28 cellular contexts compared by ENCODE assay signal in genomic region chr21:36008505-36008904, GRCh38.
"Had no signal": no experiment of that assay in that cellular context is flagged by ENCODE, and none has a peak within 500 bp of the region (broad histone marks: within the 10 kb centered on the region; RNA-seq: fewer than 3 reads in every experiment).

No MANE protein-coding gene starts in this region.

- H3K27ac ChIP-seq: stomach, suprapubic skin, testis, thoracic aorta, thyroid gland, tibial artery, tibial nerve, transverse colon, upper lobe of left lung, upper lobe of right lung, uterus, vagina had no signal

- DNase-seq: stimulated activated CD4-positive, alpha-beta T cell treated with anti-CD3 and anti-CD28 coated beads, Interleukin-2, amount 100 ng/mL, for 48 hours; stimulated activated CD4-positive, alpha-beta T cell treated with anti-CD3 and anti-CD28 coated beads, Interleukin-4, amount 100 ng/mL, for 1 hour; stimulated activated CD4-positive, alpha-beta T cell treated with anti-CD3 and anti-CD28 coated beads, Interleukin-4, amount 100 ng/mL, for 24 hours; stimulated activated CD4-positive, alpha-beta T cell treated with anti-CD3 and anti-CD28 coated beads, Interleukin-4, amount 100 ng/mL, for 4 hours; stimulated activated CD8-positive, alpha-beta memory T cell treated with anti-CD3 and anti-CD28 coated beads, Interleukin-4, amount 100 ng/mL, for 48 hours; stimulated activated naive B cell treated with anti-CD40 and anti-IgM and Interleukin-4, amounts not matched to agents 10 μg/mL and 1 μg/mL and 100 μg/mL, for 72 hours; stimulated activated naive CD4-positive, alpha-beta T cell; stimulated activated naive CD4-positive, alpha-beta T cell treated with Interleukin-2 at 50 U/mL for 16 hours; stimulated activated naive CD8-positive, alpha-beta T cell treated with anti-CD3 and anti-CD28 coated beads, Interleukin-15, amount 100 ng/mL, for 72 hours; stimulated activated naive CD8-positive, alpha-beta T cell treated with anti-CD3 and anti-CD28 coated beads, Interleukin-15, Interleukin-2, amounts not matched to agents 100 U/mL and 50 U/mL, for 24 hours; stomach; substantia nigra; testis; thyroid gland; tibial artery; transverse colon; trophoblast cell; upper lobe of left lung; upper lobe of right lung; uterus had no signal

- H3K4me1 ChIP-seq: suprapubic skin, testis, thyroid gland, tibial artery, tibial nerve, transverse colon, upper lobe of right lung, uterus, vagina had no signal

- H3K4me3 Mint-ChIP-seq: stimulated activated effector memory CD8-positive, alpha-beta T cell treated with anti-CD3 and anti-CD28 coated beads, Interleukin-12 subunit alpha, Interleukin-12 subunit beta, amount 100 ng/mL, for 72 hours; stimulated activated memory B cell treated with anti-CD40 and anti-IgM and Interleukin-4, amounts not matched to agents 10 μg/mL and 1 μg/mL and 100 μg/mL, for 72 hours; stimulated activated naive B cell treated with anti-CD40 and anti-IgM and Interleukin-4, amounts not matched to agents 10 μg/mL and 1 μg/mL and 100 μg/mL, for 72 hours; stimulated activated naive CD8-positive, alpha-beta T cell treated with anti-CD3 and anti-CD28 coated beads, Interleukin-15, amount 100 ng/mL, for 72 hours; stimulated activated naive CD8-positive, alpha-beta T cell treated with anti-CD3 and anti-CD28 coated beads, Interleukin-15, Interleukin-2, amounts not matched to agents 100 ng/mL and 50 ng/mL, for 24 hours; type B pancreatic cell had no signal

- H3K9me3 ChIP-seq: stomach, suprapubic skin, testis, thoracic aorta, thyroid gland, tibial artery, transverse colon, upper lobe of left lung, upper lobe of right lung, uterus, vagina had no signal

- H3K36me3 ChIP-seq: stomach, suprapubic skin, thoracic aorta, thyroid gland, tibial artery, tibial nerve, transverse colon, upper lobe of left lung, upper lobe of right lung, uterus, vagina had no signal

- H3K36me3 Mint-ChIP-seq: stimulated activated effector memory CD8-positive, alpha-beta T cell treated with anti-CD3 and anti-CD28 coated beads, Interleukin-12 subunit alpha, Interleukin-12 subunit beta, amount 100 ng/mL, for 72 hours; stimulated activated memory B cell treated with anti-CD40 and anti-IgM and Interleukin-4, amounts not matched to agents 10 μg/mL and 1 μg/mL and 100 μg/mL, for 72 hours; stimulated activated naive B cell treated with anti-CD40 and anti-IgM and Interleukin-4, amounts not matched to agents 10 μg/mL and 1 μg/mL and 100 μg/mL, for 72 hours; type B pancreatic cell had no signal

- ATAC-seq: stimulated activated effector memory CD8-positive, alpha-beta T cell treated with anti-CD3 and anti-CD28 coated beads, Interleukin-12 subunit alpha, Interleukin-12 subunit beta, amount 100 ng/mL, for 72 hours; stimulated activated memory B cell treated with anti-CD40 and anti-IgM and Interleukin-4, amounts not matched to agents 10 μg/mL and 1 μg/mL and 100 μg/mL, for 72 hours; stimulated activated naive B cell treated with anti-CD40 and anti-IgM and Interleukin-4, amounts not matched to agents 10 μg/mL and 1 μg/mL and 100 μg/mL, for 72 hours; stimulated activated naive CD8-positive, alpha-beta T cell treated with anti-CD3 and anti-CD28 coated beads, Interleukin-15, amount 100 ng/mL, for 72 hours; stimulated activated naive CD8-positive, alpha-beta T cell treated with anti-CD3 and anti-CD28 coated beads, Interleukin-15, Interleukin-2, amounts not matched to agents 100 U/mL and 50 U/mL, for 24 hours; upper lobe of right lung had no signal

- H3K4me3 ChIP-seq: stomach, suprapubic skin, testis, thoracic aorta, thyroid gland, tibial artery, tibial nerve, transverse colon, upper lobe of left lung, upper lobe of right lung, uterus, vagina had no signal

- H3K4me1 Mint-ChIP-seq: stimulated activated effector memory CD8-positive, alpha-beta T cell treated with anti-CD3 and anti-CD28 coated beads, Interleukin-12 subunit alpha, Interleukin-12 subunit beta, amount 100 ng/mL, for 72 hours; stimulated activated memory B cell treated with anti-CD40 and anti-IgM and Interleukin-4, amounts not matched to agents 10 μg/mL and 1 μg/mL and 100 μg/mL, for 72 hours; stimulated activated naive B cell treated with anti-CD40 and anti-IgM and Interleukin-4, amounts not matched to agents 10 μg/mL and 1 μg/mL and 100 μg/mL, for 72 hours; stimulated activated naive CD8-positive, alpha-beta T cell treated with anti-CD3 and anti-CD28 coated beads, Interleukin-15, amount 100 ng/mL, for 72 hours had no signal

- H3K9me3 Mint-ChIP-seq: stimulated activated effector memory CD8-positive, alpha-beta T cell treated with anti-CD3 and anti-CD28 coated beads, Interleukin-12 subunit alpha, Interleukin-12 subunit beta, amount 100 ng/mL, for 72 hours; stimulated activated memory B cell treated with anti-CD40 and anti-IgM and Interleukin-4, amounts not matched to agents 10 μg/mL and 1 μg/mL and 100 μg/mL, for 72 hours; stimulated activated naive B cell treated with anti-CD40 and anti-IgM and Interleukin-4, amounts not matched to agents 10 μg/mL and 1 μg/mL and 100 μg/mL, for 72 hours; stimulated activated naive CD8-positive, alpha-beta T cell treated with anti-CD3 and anti-CD28 coated beads, Interleukin-15, amount 100 ng/mL, for 72 hours; stimulated activated naive CD8-positive, alpha-beta T cell treated with anti-CD3 and anti-CD28 coated beads, Interleukin-15, Interleukin-2, amounts not matched to agents 100 ng/mL and 50 ng/mL, for 24 hours; type B pancreatic cell had no signal

- H3K27me3 ChIP-seq: stomach, suprapubic skin, testis, thyroid gland, tibial nerve, upper lobe of left lung, upper lobe of right lung, uterus, vagina had no signal

- H3K27ac Mint-ChIP-seq: stimulated activated effector memory CD8-positive, alpha-beta T cell treated with anti-CD3 and anti-CD28 coated beads, Interleukin-12 subunit alpha, Interleukin-12 subunit beta, amount 100 ng/mL, for 72 hours; stimulated activated memory B cell treated with anti-CD40 and anti-IgM and Interleukin-4, amounts not matched to agents 10 μg/mL and 1 μg/mL and 100 μg/mL, for 72 hours; stimulated activated naive B cell treated with anti-CD40 and anti-IgM and Interleukin-4, amounts not matched to agents 10 μg/mL and 1 μg/mL and 100 μg/mL, for 72 hours; stimulated activated naive CD8-positive, alpha-beta T cell treated with anti-CD3 and anti-CD28 coated beads, Interleukin-15, amount 100 ng/mL, for 72 hours; stimulated activated naive CD8-positive, alpha-beta T cell treated with anti-CD3 and anti-CD28 coated beads, Interleukin-15, Interleukin-2, amounts not matched to agents 100 ng/mL and 50 ng/mL, for 24 hours; type B pancreatic cell had no signal
